Comparison of ENCODE assay signal across 1 cellular context in genomic region chr2:172260379-172260778, GRCh38.
TF ChIP-seq lines count a peak whose summit lies in the region.

No MANE protein-coding gene starts in this region.

TF ChIP-seq in GM23338, 12 proteins besides CTCF, POLR2A, EP300 and RAD21 (continued from another document):
- TF ChIP-seq ZNF462 (CRISPR knock-in tag; IDR thresholded peaks at IDR 0.05) (no peak), REST (IDR thresholded peaks at IDR 0.05; ENCODE audit: unreplicated experiment) (no peak), STAT1 (IDR thresholded peaks at IDR 0.05; ENCODE audit: unreplicated experiment) (no peak)
TF ChIP-seq in GM23338: peak in this region for 0.
